In genomic region chr7:82605247-82605864, GRCh38 we compare ENCODE assay signal across 9 cellular contexts.
DNase-seq lines count a peak whose midpoint lies in the region; ATAC-seq and TF ChIP-seq lines count a peak whose summit lies in the region.
"Had no signal": no experiment of that assay in that cellular context is flagged by ENCODE, and none has a peak within 500 bp of the region (broad histone marks: within the 10 kb centered on the region; RNA-seq: fewer than 3 reads in every experiment).

No MANE protein-coding gene starts in this region.

- POLR2A ChIA-PET in HEK293 (lab: Yijun Ruan, JAX): no interaction called here

- WGBS in iPS DF 6.9 (ENCODE audit: insufficient coverage, insufficient read length): no CpG with 5 or more reads among the region's 4 CpGs

- H3K36me3 ChIP-seq in HEK293 (ENCODE audit: control insufficient read depth in 2 of 2, insufficient read depth in 1 of 2, low read length in 2 of 2): no peaks in the 10 kb centered on the region
- H3K36me3 ChIP-seq in WERI-Rb-1: no peaks in the 10 kb centered on the region
- H3K36me3 ChIP-seq in iPS DF 6.9 (ENCODE audit: control insufficient read depth, insufficient read depth, low read length): no peaks in the 10 kb centered on the region
- H3K36me3 ChIP-seq in uterus: no peaks in the 10 kb centered on the region

- H3K4me3 ChIP-seq in HEK293 (ENCODE audit: low read depth, low read length) (no peak overlapping the region), WERI-Rb-1 (ENCODE audit: low read depth, low read length) (no peak overlapping the region), iPS DF 6.9 (ENCODE audit: low read length) (no peak overlapping the region), uterus (no peak overlapping the region)
- H3K4me3 ChIP-seq: skin epidermis had no signal

- H3K27me3 ChIP-seq in WERI-Rb-1 (ENCODE audit: insufficient read depth, low read depth, severe bottlenecking): no peaks in the 10 kb centered on the region
- no peaks in the 10 kb centered on the region for H3K27me3 ChIP-seq in iPS DF 6.9 (ENCODE audit: control insufficient read depth, insufficient read depth, low read length)
- no peaks in the 10 kb centered on the region for H3K27me3 ChIP-seq in uterus

- intact Hi-C loops in uterus (cut with DNase I; ENCODE audit: low total_unique reads): no loop called here

- H3K4me1 ChIP-seq in HEK293 (ENCODE audit: control insufficient read depth, insufficient read depth, low read length): peaks cover 2% of the 10 kb centered on the region; the same call in 1 of the 2 replicates
- H3K4me1 ChIP-seq in iPS DF 6.9 (ENCODE audit: control insufficient read depth, insufficient read depth, low read length): no peaks in the 10 kb centered on the region
- no peaks in the 10 kb centered on the region for H3K4me1 ChIP-seq in uterus

- H3K27ac ChIP-seq in HEK293 (ENCODE audit: extremely low read depth, low read depth, low read length) (no peak overlapping the region), WERI-Rb-1 (no peak overlapping the region), iPS DF 6.9 (ENCODE audit: low read length) (no peak overlapping the region), uterus (no peak overlapping the region)
- H3K27ac ChIP-seq: skin epidermis had no signal

- H3K9me3 ChIP-seq in HEK293 (ENCODE audit: control insufficient read depth, insufficient read depth, low read depth, low read length) (no peaks in the 10 kb centered on the region), WERI-Rb-1 (ENCODE audit: severe bottlenecking) (peaks cover 3% of the 10 kb centered on the region), iPS DF 6.9 (ENCODE audit: control insufficient read depth, insufficient read depth, low read length) (no peaks in the 10 kb centered on the region), uterus (no peaks in the 10 kb centered on the region)

- no peak for ATAC-seq in GM21447 (IDR thresholded peaks at IDR 0.05; ENCODE audit: unreplicated experiment)

- DNase-seq in EH (ENCODE audit: low read depth) (peak; percentile 42), NCI-H2081 treated with DMSO at 0.1 percent for 48 hours (lab: John Stamatoyannopoulos, UW) (peak; percentile 68), WERI-Rb-1 (no peak), iPS DF 6.9 (ENCODE audit: low read depth, low spot score) (peak; percentile 39), uterus (no peak), HuH-7.5 (ENCODE audit: low spot score) (no peak)

- 0 out of 2 replicates have a peak, but pooled peaks have one; percentile 18 for TF ChIP-seq CTCF in HEK293 (tag by site-specific recombination; IDR thresholded peaks at IDR 0.05)
- peak; percentile 38; the same call in 1 of the 2 replicates for TF ChIP-seq CTCF in WERI-Rb-1 (IDR thresholded peaks at IDR 0.05; ENCODE audit: low read depth, low read length)
- TF ChIP-seq CTCF in uterus (IDR thresholded peaks at IDR 0.05): peak in 3 of 4 experiments; percentile 15 to 37 (median 17)

- no peak for TF ChIP-seq POLR2A in uterus (IDR thresholded peaks at IDR 0.05)

- CTCF ChIA-PET in HEK293 (lab: Yijun Ruan, JAX): interaction anchor here (0.6 to 2.2 kb wide), 25 partner anchors 11 to 1106 kb away, joined by 3 to 11 read pairs (median 4); no protein-coding TSS in a partner anchor

TF ChIP-seq in HEK293, 187 proteins besides CTCF, POLR2A, EP300 and RAD21:
- TF ChIP-seq GLI2 (tag by site-specific recombination; IDR thresholded peaks at IDR 0.05; ENCODE audit: borderline replicate concordance, low read depth) (no peak), ZNF654 (tag by site-specific recombination; IDR thresholded peaks at IDR 0.05; ENCODE audit: low read depth) (peak; percentile 50), ZFP69B (tag by site-specific recombination; IDR thresholded peaks at IDR 0.05) (no peak), TRIM28 (IDR thresholded peaks at IDR 0.05; ENCODE audit: borderline replicate concordance, low read length) (no peak)

Comparison
In these comparisons a context has a peak if more than half of its experiments do, and no peak if none do; other contexts are left out.
1. DNase-seq: peak in EH (single experiment), NCI-H2081 treated with DMSO at 0.1 percent for 48 hours (single experiment) and iPS DF 6.9 (single experiment); none in WERI-Rb-1 (single experiment), uterus (0 of 2) and HuH-7.5 (single experiment).
2. Peak in every context shown above with its lines, with median percentiles within 50 percentile points of each other: CTCF ChIP-seq.